In genomic region chr5:6745706-6746217, GRCh38 we compare ENCODE assay signal across 8 cellular contexts. TPM values are rescaled to one million over a fixed set of nuclear protein-coding genes. Genes with fewer than 3 reads are reported as not detected.
DNase-seq lines count a peak whose midpoint lies in the region; ATAC-seq and TF ChIP-seq lines count a peak whose summit lies in the region.

No MANE protein-coding gene starts in this region.

- no peak overlapping the region for H3K27ac Mint-ChIP-seq in central memory CD8-positive, alpha-beta T cell (ENCODE audit: low read depth)

- 56% methylated on average over 10 of the region's 10 CpGs for WGBS in right lobe of liver (ENCODE audit: insufficient coverage, low coverage, low lambda C conversion rate, missing lambda C conversion rate)

- peak; percentile 79 to 90 (median 82) for TF ChIP-seq CTCF in right lobe of liver (IDR thresholded peaks at IDR 0.05)

- H3K4me1 Mint-ChIP-seq in central memory CD8-positive, alpha-beta T cell: peaks cover 9% of the 10 kb centered on the region

- no peaks in the 10 kb centered on the region for H3K27me3 Mint-ChIP-seq in central memory CD8-positive, alpha-beta T cell

- H3K9me3 ChIP-seq in right lobe of liver: no peaks in the 10 kb centered on the region

- peaks cover 0 to 6% (median 0%) of the 10 kb centered on the region in 4 donors for H3K4me1 ChIP-seq in right lobe of liver

- H3K36me3 Mint-ChIP-seq in central memory CD8-positive, alpha-beta T cell (ENCODE audit: insufficient read depth): peaks cover 36% of the 10 kb centered on the region

- H3K27me3 ChIP-seq in right lobe of liver: no peaks in the 10 kb centered on the region

- peak overlapping the region in 2 of 3 donors; percentile 6 to 65 for H3K27ac ChIP-seq in right lobe of liver

- no peak for TF ChIP-seq POLR2A in right lobe of liver (IDR thresholded peaks at IDR 0.05)

- DNase-seq in COLO829 (ENCODE audit: low spot score) (peak; percentile 4), NCI-H774 (lab: John Stamatoyannopoulos, UW) (peak; percentile 11), right lobe of liver (no peak)
- DNase-seq in central memory CD8-positive, alpha-beta T cell (ENCODE audit: low spot score in 2 of 2): no peak

- no peak overlapping the region for H3K4me3 Mint-ChIP-seq in central memory CD8-positive, alpha-beta T cell

- ATAC-seq in GM18511 (IDR thresholded peaks at IDR 0.05; ENCODE audit: unreplicated experiment) (peak; percentile 82), HG03280 (IDR thresholded peaks at IDR 0.05; ENCODE audit: unreplicated experiment) (peak; percentile 69), right lobe of liver (peak; percentile 86 to 95 (median 92)), GM21528 (IDR thresholded peaks at IDR 0.05; ENCODE audit: low FRiP score, unreplicated experiment) (no peak), GM21381 (IDR thresholded peaks at IDR 0.05; ENCODE audit: unreplicated experiment) (no peak)
- peak; percentile 32 for ATAC-seq in central memory CD8-positive, alpha-beta T cell (replicated peaks; ENCODE audit: extremely low read depth, poor library complexity, severe bottlenecking)

- peaks cover 0 to 54% (median 3%) of the 10 kb centered on the region in 4 donors for H3K36me3 ChIP-seq in right lobe of liver

- H3K9me3 Mint-ChIP-seq in central memory CD8-positive, alpha-beta T cell: no peaks in the 10 kb centered on the region

- intact Hi-C loops in right lobe of liver (cut with DNase I): loop anchor here (10.0 kb wide), 1 partner anchor 111 kb away; the partner anchor contains the start of genes NSUN2 (in 2 of the 2) and SRD5A1 (in 2 of the 2)

- no peak overlapping the region for H3K4me3 ChIP-seq in right lobe of liver

RNA-seq across cellular contexts. Expression of gene TENT4A, which starts 32.5 kb away (rescaled TPM):
- total RNA-seq in right lobe of liver: 10 to 100 TPM in 4 of 6 experiments, 1 to 10 TPM in 2; 8.5 to 23.1 (median 13.2) TPM

Comparison
In these comparisons a context has a peak if more than half of its experiments do, and no peak if none do; other contexts are left out.
1. DNase-seq: peak in COLO829 (single experiment) and NCI-H774 (single experiment); none in central memory CD8-positive, alpha-beta T cell (0 of 2) and right lobe of liver (0 of 3).
2. ATAC-seq: peak in GM18511 (single experiment), HG03280 (single experiment), central memory CD8-positive, alpha-beta T cell (single experiment) and right lobe of liver (4 of 4); none in GM21528 (single experiment) and GM21381 (single experiment).